34 cellular contexts compared by ENCODE assay signal in the genomic region with DNA sequence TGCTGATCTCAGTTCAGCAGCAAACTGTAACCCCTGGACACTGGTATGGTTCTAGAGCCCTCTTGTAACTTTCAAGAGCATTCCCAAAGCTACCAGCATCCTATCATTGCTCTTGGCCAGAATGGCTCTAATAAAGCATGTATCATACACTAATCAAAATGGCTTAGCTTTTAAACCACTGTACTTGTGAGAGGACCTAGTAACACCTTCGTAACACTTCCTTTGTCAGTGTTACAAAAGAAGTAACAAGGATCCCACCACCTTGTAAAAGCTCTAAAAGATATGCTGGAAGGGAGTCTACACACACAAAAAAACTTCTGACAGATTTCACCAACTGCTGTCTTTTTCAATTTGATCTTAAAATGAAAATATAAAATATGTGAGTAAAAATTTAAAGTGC.
"Had no signal": no experiment of that assay in that cellular context is flagged by ENCODE, and none has a peak within 500 bp of the region (broad histone marks: within the 10 kb centered on the region; RNA-seq: fewer than 3 reads in every experiment).

No MANE protein-coding gene starts in this region.

- DNase-seq: Karpas-422, Kasumi-1, MG63, MM.1S, MV-4-11, NCI-H1048, NCI-H1092, NCI-H1092 treated with DMSO at 0.1 percent for 48 hours, NCI-H1105, NCI-H1105 treated with DMSO at 0.1 percent for 48 hours, NCI-H1417, NCI-H1417 treated with DMSO at 0.1 percent for 48 hours, NCI-H1436, NCI-H1436 treated with DMSO at 0.1 percent for 48 hours, NCI-H146, NCI-H1694, NCI-H1694 treated with DMSO at 0.1 percent for 48 hours, NCI-H187, NCI-H187 treated with DMSO at 0.1 percent for 48 hours, NCI-H1930, NCI-H2029, NCI-H2029 treated with DMSO at 0.1 percent for 48 hours, NCI-H2081, NCI-H2081 treated with DMSO at 0.1 percent for 48 hours, NCI-H2107, NCI-H2171, NCI-H2171 treated with DMSO at 0.1 percent for 48 hours, NCI-H2227 treated with DMSO at 0.1 percent for 48 hours, NCI-H226, NCI-H345, NCI-H446, NCI-H446 treated with DMSO at 0.1 percent for 48 hours, NCI-H510A, NCI-H510A treated with DMSO at 0.1 percent for 48 hours had no signal
